35 cellular contexts compared by ENCODE assay signal in the genomic region with DNA sequence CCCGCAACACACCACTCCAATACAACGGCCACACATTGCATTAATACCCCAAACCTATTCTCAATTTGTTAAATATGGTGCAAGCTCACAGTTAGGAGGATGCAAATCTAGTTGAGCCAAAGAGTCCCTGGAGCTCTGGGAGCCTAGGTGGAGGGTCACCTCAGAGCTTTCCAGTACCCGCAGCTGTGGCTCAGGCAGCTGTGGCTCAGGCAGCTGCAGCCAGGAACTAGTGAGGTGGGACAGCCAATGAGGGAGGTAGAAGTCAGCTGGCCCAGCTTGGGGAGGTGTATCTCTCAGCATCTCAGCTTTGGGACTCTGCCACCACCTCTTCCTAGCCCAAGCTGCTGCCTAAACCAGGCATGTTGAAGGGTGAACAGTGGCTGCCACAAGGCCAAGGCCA. TPM values are rescaled to one million over a fixed set of nuclear protein-coding genes. Genes with fewer than 3 reads are reported as not detected.
DNase-seq lines count a peak whose midpoint lies in the region; ATAC-seq, FAIRE-seq and TF ChIP-seq lines count a peak whose summit lies in the region.
"Had no signal": no experiment of that assay in that cellular context is flagged by ENCODE, and none has a peak within 500 bp of the region (broad histone marks: within the 10 kb centered on the region; RNA-seq: fewer than 3 reads in every experiment).

No MANE protein-coding gene starts in this region.

- H3K4me1 ChIP-seq in SJCRH30 (peaks cover 41% of the 10 kb centered on the region), osteoblast (ENCODE audit: insufficient read depth, low read length) (no peaks in the 10 kb centered on the region), trophoblast cell (ENCODE audit: control insufficient read depth in 1 of 2, insufficient read depth in 2 of 2, low read length in 2 of 2) (peaks cover 5% of the 10 kb centered on the region in 2 experiments)
- H3K4me1 ChIP-seq: A549; BE2C; BLaER1; BLaER1 treated with 17β-estradiol and CSF1 and Interleukin-3, amounts not matched to agents 10 nM and 100 nM; Caco-2 had no signal

- no peak overlapping the region for H3K18ac ChIP-seq in trophoblast cell (ENCODE audit: low read length)

- H3K9ac ChIP-seq in trophoblast cell (ENCODE audit: low read length), result no peak overlapping the region
- H3K9ac ChIP-seq: BLaER1; BLaER1 treated with 17β-estradiol and CSF1 and Interleukin-3, amounts not matched to agents 10 nM and 100 nM had no signal

- no peak overlapping the region for H4K8ac ChIP-seq in trophoblast cell (ENCODE audit: low read depth, low read length)

- no peak overlapping the region for H3K4ac ChIP-seq in trophoblast cell (ENCODE audit: low read depth, low read length)

- no peak for ATAC-seq in GM21515 (IDR thresholded peaks at IDR 0.05; ENCODE audit: unreplicated experiment)
- ATAC-seq: A549; CD8-positive, alpha-beta T cell had no signal

- H2BK12ac ChIP-seq in trophoblast cell (ENCODE audit: low read length), result no peak overlapping the region

- H2BK5ac ChIP-seq in trophoblast cell (ENCODE audit: low read depth, low read length, poor library complexity), result no peak overlapping the region

- H3K27ac ChIP-seq in SJCRH30 (peak overlapping the region; percentile 75), osteoblast (ENCODE audit: low read depth, low read length) (no peak overlapping the region), trophoblast cell (ENCODE audit: low read depth, low read length) (no peak overlapping the region)
- H3K27ac ChIP-seq: 22Rv1; A549; BLaER1; BLaER1 treated with 17β-estradiol and CSF1 and Interleukin-3, amounts not matched to agents 10 nM and 100 nM; C4-2B had no signal

- WGBS in trophoblast cell (ENCODE audit: extremely low coverage, insufficient coverage, insufficient read length), result no CpG with 5 or more reads among the region's 3 CpGs

- H3K9me3 ChIP-seq in SJCRH30 (replicated peaks) (no peaks in the 10 kb centered on the region), osteoblast (ENCODE audit: low read depth, low read length) (no peaks in the 10 kb centered on the region), trophoblast cell (ENCODE audit: insufficient read depth, low read depth, low read length) (no peaks in the 10 kb centered on the region)
- H3K9me3 ChIP-seq: A549; BE2C; BLaER1; BLaER1 treated with 17β-estradiol and CSF1 and Interleukin-3, amounts not matched to agents 10 nM and 100 nM; Caco-2 had no signal

- H3K36me3 ChIP-seq in SJCRH30 (no peaks in the 10 kb centered on the region), osteoblast (ENCODE audit: insufficient read depth, low read length) (no peaks in the 10 kb centered on the region), trophoblast cell (ENCODE audit: control insufficient read depth in 1 of 2, insufficient read depth in 2 of 2, low read length in 2 of 2) (no peaks in the 10 kb centered on the region)
- H3K36me3 ChIP-seq: BE2C; BLaER1; BLaER1 treated with 17β-estradiol and CSF1 and Interleukin-3, amounts not matched to agents 10 nM and 100 nM had no signal

- H2AFZ ChIP-seq in osteoblast (ENCODE audit: low read length) (no peak overlapping the region), trophoblast cell (ENCODE audit: insufficient read depth, low read length, poor library complexity) (no peak overlapping the region)

- no peak for TF ChIP-seq POLR2A in GM12892 (IDR thresholded peaks at IDR 0.05; ENCODE audit: low read depth, low read length)

- no peak overlapping the region for H4K91ac ChIP-seq in trophoblast cell (ENCODE audit: low read depth, low read length)

- no peaks in the 10 kb centered on the region for H3K79me2 ChIP-seq in osteoblast (ENCODE audit: insufficient read depth, low read length)
- H3K79me2 ChIP-seq in trophoblast cell (ENCODE audit: control insufficient read depth, insufficient read depth, low read length, poor library complexity), result no peaks in the 10 kb centered on the region

- H2BK120ac ChIP-seq in trophoblast cell (ENCODE audit: insufficient read depth, low read length, poor library complexity), result no peak overlapping the region

- no peak for TF ChIP-seq CTCF in osteoblast (IDR thresholded peaks at IDR 0.05; ENCODE audit: extremely low read depth, low read depth, low read length)

- no peak overlapping the region for H3K23ac ChIP-seq in trophoblast cell (ENCODE audit: low read length)

- no peaks in the 10 kb centered on the region for H4K20me1 ChIP-seq in osteoblast (ENCODE audit: insufficient read depth, low read length)
- H4K20me1 ChIP-seq: BLaER1 had no signal

- FAIRE-seq in GM12892 (lab: Jason Lieb, UNC), result peak; percentile 5
- FAIRE-seq: A204.1, A549, D721Med had no signal

- no peak overlapping the region for H4K12ac ChIP-seq in trophoblast cell (ENCODE audit: low read depth, low read length)

- H3K14ac ChIP-seq in trophoblast cell (ENCODE audit: low read length), result no peak overlapping the region

- no peak overlapping the region for H3K4me3 ChIP-seq in SJCRH30
- no peak overlapping the region for H3K4me3 ChIP-seq in osteoblast (ENCODE audit: insufficient read depth, low read length)
- H3K4me3 ChIP-seq in trophoblast cell (ENCODE audit: low read depth, low read length), result no peak overlapping the region
- H3K4me3 ChIP-seq: A549; BLaER1; BLaER1 treated with 17β-estradiol and CSF1 and Interleukin-3, amounts not matched to agents 10 nM and 100 nM had no signal

- no peak overlapping the region for H3K4me2 ChIP-seq in osteoblast (ENCODE audit: insufficient read depth, low read length)
- no peak overlapping the region for H3K4me2 ChIP-seq in trophoblast cell (ENCODE audit: low read length)
- H3K4me2 ChIP-seq: A549; BLaER1; BLaER1 treated with 17β-estradiol and CSF1 and Interleukin-3, amounts not matched to agents 10 nM and 100 nM had no signal

- no peak for DNase-seq in GM12892 (ENCODE audit: insufficient read length)
- DNase-seq in SJCRH30, result peak; percentile 56 to 75
- peak; percentile 61 for DNase-seq in osteoblast (ENCODE audit: insufficient read length, low spot score, missing footprints)
- no peak for DNase-seq in NCI-H2029 treated with DMSO at 0.1 percent for 48 hours (lab: John Stamatoyannopoulos, UW)
- DNase-seq in trophoblast cell, result no peak
- DNase-seq: 8988T; ACHN; AML-193; BE2C; C1 segment of cervical spinal cord; Caco-2; Calu3; CD4-positive, alpha-beta memory T cell; CD4-positive, alpha-beta T cell; CD4-positive, CD25-positive, alpha-beta regulatory T cell; CD8-positive, alpha-beta memory T cell; CD8-positive, alpha-beta T cell; COR-L47; DMS 273 treated with DMSO at 0.1 percent for 48 hours; DMS153; DMS53; DMS79; DMS79 treated with DMSO at 0.1 percent for 48 hours; DND-41; EL had no signal

- no peaks in the 10 kb centered on the region for H3K27me3 ChIP-seq in SJCRH30
- H3K27me3 ChIP-seq in osteoblast (ENCODE audit: insufficient read depth, low read length), result no peaks in the 10 kb centered on the region
- no peaks in the 10 kb centered on the region for H3K27me3 ChIP-seq in trophoblast cell (ENCODE audit: insufficient read depth, low read length)
- H3K27me3 ChIP-seq: BE2C had no signal

- H3K79me1 ChIP-seq in trophoblast cell (ENCODE audit: low read length), result no peaks in the 10 kb centered on the region

- no peak overlapping the region for H2AK5ac ChIP-seq in trophoblast cell (ENCODE audit: low read length)

RNA-seq across cellular contexts. Expression of a gene that starts 36.7 kb away (rescaled TPM):
- 3.4 TPM for polyA plus RNA-seq in GM12892 (2012; ENCODE audit: missing spikeins)
- 31.1 and 34.5 TPM in 2 replicates for total RNA-seq in SJCRH30 (2014; rRNA removed; shearing (Covaris generic))
- 2.2 and 5.0 TPM in 2 replicates for total RNA-seq in osteoblast
- polyA plus RNA-seq in trophoblast cell (2013), result 0.96 and 1.0 TPM in 2 replicates
- total RNA-seq: A673; Calu3; CD4-positive, alpha-beta memory T cell; CD4-positive, alpha-beta T cell; CD8-positive, alpha-beta memory T cell; CD8-positive, alpha-beta T cell; Daoy had no signal
- polyA plus RNA-seq: CD4-positive, alpha-beta memory T cell; CD4-positive, CD25-positive, alpha-beta regulatory T cell; CD8-positive, alpha-beta memory T cell had no signal

RNA-seq across cellular contexts. Expression of a gene that starts 55.6 kb away (rescaled TPM):
- 50.7 TPM for polyA plus RNA-seq in GM12892 (2012; ENCODE audit: missing spikeins)
- 37.9 and 41.8 TPM in 2 replicates for total RNA-seq in SJCRH30 (2014; rRNA removed; shearing (Covaris generic))
- total RNA-seq in osteoblast, result 24.5 and 26.4 TPM in 2 replicates
- 21.8 and 23.1 TPM in 2 replicates for polyA plus RNA-seq in trophoblast cell (2013)

Comparison
In these comparisons a context has a peak if more than half of its experiments do, and no peak if none do; other contexts are left out.
1. DNase-seq: peak in SJCRH30 (2 of 2) and osteoblast (single experiment); none in GM12892 (single experiment), NCI-H2029 treated with DMSO at 0.1 percent for 48 hours (single experiment) and trophoblast cell (0 of 2).